ENCODE assay signal across 8 cellular contexts in genomic region chr1:212606734-212607205, GRCh38.
DNase-seq lines count a peak whose midpoint lies in the region; ATAC-seq lines count a peak whose summit lies in the region.

No MANE protein-coding gene starts in this region.

- H3K9ac ChIP-seq in mucosa of stomach (ENCODE audit: low read length) (peak overlapping the region; percentile 98), subcutaneous abdominal adipose tissue (ENCODE audit: low read length in 5 of 5) (peak overlapping the region in 3 of 5 donors; percentile 12 to 84 (median 77))

- DNase-seq in SIG-M5 treated with dmso at 0.1 percent for 504 hours (lab: John Stamatoyannopoulos, UW; ENCODE audit: unreplicated experiment) (peak; percentile 7), SIG-M5 (lab: John Stamatoyannopoulos, UW) (no peak), ecto neural progenitor cell (ENCODE audit: low spot score) (peak; percentile 61), NCI-H1092 treated with DMSO at 0.1 percent for 48 hours (lab: John Stamatoyannopoulos, UW) (no peak)
- DNase-seq in activated CD4-positive, alpha-beta T cell treated with anti-CD3 and anti-CD28 coated beads for 48 hours: peak; percentile 52

- no peak for ATAC-seq in HG02642 (IDR thresholded peaks at IDR 0.05; ENCODE audit: poor library complexity, unreplicated experiment)

- H3K36me3 ChIP-seq in mucosa of stomach (ENCODE audit: control insufficient read depth, insufficient read depth, low read length) (no peaks in the 10 kb centered on the region), subcutaneous abdominal adipose tissue (ENCODE audit: control insufficient read depth in 5 of 5, insufficient read depth in 5 of 5, low read length in 5 of 5) (no peaks in the 10 kb centered on the region)

- H3K27me3 ChIP-seq in mucosa of stomach (ENCODE audit: control insufficient read depth, insufficient read depth, low read length): peaks cover 18% of the 10 kb centered on the region
- H3K27me3 ChIP-seq in subcutaneous abdominal adipose tissue (ENCODE audit: control insufficient read depth in 5 of 5, insufficient read depth in 4 of 5, low read length in 5 of 5): peaks cover 16 to 45% (median 30%) of the 10 kb centered on the region in 5 donors

- H3K4me3 ChIP-seq in mucosa of stomach (ENCODE audit: low read length): peak overlapping the region; percentile 65
- peak overlapping the region in 4 of 5 donors; percentile 65 to 87 (median 76) for H3K4me3 ChIP-seq in subcutaneous abdominal adipose tissue (ENCODE audit: low read depth in 1 of 5, low read length in 5 of 5)

- peaks cover 38% of the 10 kb centered on the region for H3K4me1 ChIP-seq in mucosa of stomach (ENCODE audit: control insufficient read depth, insufficient read depth, low read length)
- H3K4me1 ChIP-seq in subcutaneous abdominal adipose tissue (ENCODE audit: control insufficient read depth in 5 of 5, insufficient read depth in 5 of 5, low read length in 5 of 5): peaks cover 0 to 50% (median 39%) of the 10 kb centered on the region in 5 donors

- H3K9me3 ChIP-seq in mucosa of stomach (ENCODE audit: control insufficient read depth, low read length): no peaks in the 10 kb centered on the region
- no peaks in the 10 kb centered on the region for H3K9me3 ChIP-seq in subcutaneous abdominal adipose tissue (ENCODE audit: control insufficient read depth in 5 of 5, low read length in 5 of 5)

- H3K27ac ChIP-seq in subcutaneous abdominal adipose tissue (ENCODE audit: low read depth, low read length): no peak overlapping the region

Comparison
In these comparisons a context has a peak if more than half of its experiments do, and no peak if none do; other contexts are left out.
1. DNase-seq: peak in SIG-M5 treated with dmso at 0.1 percent for 504 hours (single experiment), activated CD4-positive, alpha-beta T cell treated with anti-CD3 and anti-CD28 coated beads for 48 hours (single experiment) and ecto neural progenitor cell (single experiment); none in SIG-M5 (single experiment) and NCI-H1092 treated with DMSO at 0.1 percent for 48 hours (single experiment).